ENCODE assay signal across 8 cellular contexts in the genomic region with DNA sequence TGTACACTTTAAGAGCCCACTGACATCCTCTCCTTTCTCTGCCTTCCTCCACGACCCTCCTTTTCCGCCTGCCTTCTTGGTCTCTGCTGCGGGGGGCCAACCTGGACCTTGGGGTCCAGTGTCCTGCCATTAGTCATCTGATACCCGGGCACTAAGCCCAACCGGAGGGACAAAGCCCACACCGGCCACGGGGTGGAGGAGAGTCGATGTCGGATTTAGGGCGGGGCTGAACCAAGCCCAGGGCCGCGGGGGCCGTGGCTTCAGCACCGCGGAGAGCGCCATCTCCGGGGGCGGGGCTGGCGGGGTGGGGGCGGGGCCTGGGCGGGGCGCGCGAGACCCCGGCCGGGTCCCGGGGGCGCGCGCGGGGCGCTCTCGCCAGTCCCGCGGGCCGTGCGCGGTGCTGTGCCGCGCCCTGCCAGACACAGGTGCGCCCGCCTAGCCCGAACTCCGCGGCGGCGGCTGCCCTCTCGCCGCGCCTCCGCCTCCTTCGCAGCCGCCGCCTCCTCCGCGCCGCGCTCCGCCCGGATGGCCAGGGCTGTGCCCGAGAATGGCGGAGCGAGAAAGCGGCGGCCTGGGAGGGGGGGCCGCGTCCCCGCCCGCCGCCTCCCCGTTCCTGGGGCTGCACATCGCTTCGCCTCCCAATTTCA. TPM values are rescaled to one million over a fixed set of nuclear protein-coding genes. Genes with fewer than 3 reads are reported as not detected.
DNase-seq lines count a peak whose midpoint lies in the region; ATAC-seq and TF ChIP-seq lines count a peak whose summit lies in the region.

A gene (plus strand): TSS at position 378 of the 647 bp plus-strand sequence. CDS start 170 bp downstream, at position 548.

- H3K4me1 Mint-ChIP-seq in activated T-cell treated with anti-CD3 and anti-CD28 coated beads, Interleukin-2, amount 50 U/mL, for 4 hours (ENCODE audit: low read depth): peaks cover 6% of the 10 kb centered on the region
- H3K4me1 Mint-ChIP-seq in nephron progenitor cell: peaks cover 7% of the 10 kb centered on the region

- no peaks in the 10 kb centered on the region for H3K27me3 Mint-ChIP-seq in activated T-cell treated with anti-CD3 and anti-CD28 coated beads, Interleukin-2, amount 50 U/mL, for 4 hours (ENCODE audit: low read depth)
- peaks cover 54% of the 10 kb centered on the region for H3K27me3 Mint-ChIP-seq in nephron progenitor cell (ENCODE audit: low read depth, poor library complexity)

- H3K9me3 Mint-ChIP-seq in activated T-cell treated with anti-CD3 and anti-CD28 coated beads, Interleukin-2, amount 50 U/mL, for 4 hours: no peaks in the 10 kb centered on the region
- H3K9me3 Mint-ChIP-seq in nephron progenitor cell: no peaks in the 10 kb centered on the region

- peak within 1 kb of the TSS in 2 of 4 experiments; percentile 17 to 45 for H3K4me3 ChIP-seq in fibroblast of lung (replicated peaks in 1 of 4; ENCODE audit: control extremely low read depth in 1 of 4, insufficient read depth in 1 of 4, low read depth in 3 of 4, low read length in 4 of 4)
- peak within 1 kb of the TSS; percentile 70 for H3K4me3 ChIP-seq in thoracic aorta

- peak; percentile 68 for DNase-seq in NCI-H1436 (lab: John Stamatoyannopoulos, UW)
- DNase-seq in NCI-H1436 treated with DMSO at 0.1 percent for 48 hours (lab: John Stamatoyannopoulos, UW): no peak
- peak; percentile 24 for DNase-seq in NOMO-1 treated with dmso at 0.1 percent for 144 hours (lab: John Stamatoyannopoulos, UW; ENCODE audit: unreplicated experiment)
- DNase-seq in activated T-cell treated with anti-CD3 and anti-CD28 coated beads, Interleukin-2, amount 50 U/mL, for 4 hours: peak; percentile 35
- peak in 1 of 2 donors; percentile 17 for DNase-seq in fibroblast of lung (ENCODE audit: low read depth in 2 of 2)
- peak; percentile 82 for DNase-seq in nephron progenitor cell
- DNase-seq in thoracic aorta (ENCODE audit: low spot score): no peak

- no peaks in the 10 kb centered on the region for H3K27me3 ChIP-seq in fibroblast of lung (ENCODE audit: control insufficient read depth, insufficient read depth, low read length)
- no peaks in the 10 kb centered on the region for H3K27me3 ChIP-seq in thoracic aorta (replicated peaks; ENCODE audit: insufficient read depth)

- H3K79me2 ChIP-seq in fibroblast of lung (ENCODE audit: control insufficient read depth, insufficient read depth, low read length): no peaks in the 10 kb centered on the region

- H3K4me3 Mint-ChIP-seq in activated T-cell treated with anti-CD3 and anti-CD28 coated beads, Interleukin-2, amount 50 U/mL, for 4 hours: peak within 1 kb of the TSS; percentile 74
- peak within 1 kb of the TSS; percentile 79 for H3K4me3 Mint-ChIP-seq in nephron progenitor cell

- H3K4me2 ChIP-seq in fibroblast of lung (ENCODE audit: extremely low read depth, insufficient read depth, low read length): peak within 1 kb of the TSS; percentile 54

- no peak within 1 kb of the TSS for H3K9ac ChIP-seq in fibroblast of lung (ENCODE audit: insufficient read depth, low read length)

- peaks cover 2% of the 10 kb centered on the region for H3K36me3 ChIP-seq in fibroblast of lung (ENCODE audit: control insufficient read depth, insufficient read depth, low read length)
- H3K36me3 ChIP-seq in thoracic aorta: peaks cover 20% of the 10 kb centered on the region

- H3K4me1 ChIP-seq in fibroblast of lung (ENCODE audit: control insufficient read depth, extremely low read depth, insufficient read depth, low read length) (no peaks in the 10 kb centered on the region), thoracic aorta (ENCODE audit: control insufficient read depth in 1 of 2, low read depth in 2 of 2) (peaks cover 6% of the 10 kb centered on the region in 2 donors)

- no peak for TF ChIP-seq CTCF in fibroblast of lung (conservative IDR thresholded peaks at IDR 0.05 in 1 of 2, IDR thresholded peaks at IDR 0.05 in 1 of 2; ENCODE audit: low read depth in 1 of 2, low read length in 2 of 2)
- TF ChIP-seq CTCF in nephron progenitor cell (IDR thresholded peaks at IDR 0.05): no peak
- TF ChIP-seq CTCF in thoracic aorta (IDR thresholded peaks at IDR 0.05): no peak

- no peak within 1 kb of the TSS for H2AFZ ChIP-seq in fibroblast of lung (ENCODE audit: low read length)

- H3K27ac ChIP-seq in fibroblast of lung (ENCODE audit: insufficient read depth, low read length) (no peak within 1 kb of the TSS), thoracic aorta (no peak within 1 kb of the TSS)

- no peak within 1 kb of the TSS for H3K27ac Mint-ChIP-seq in nephron progenitor cell

- ATAC-seq in HG03342 (IDR thresholded peaks at IDR 0.05; ENCODE audit: unreplicated experiment) (peak; percentile 61), thoracic aorta (ENCODE audit: insufficient number of reproducible peaks, low FRiP score, low read depth) (peak; percentile 16)
- peak; percentile 84 to 85 for ATAC-seq in activated T-cell treated with anti-CD3 and anti-CD28 coated beads, Interleukin-2, amount 50 U/mL, for 4 hours

- H3K9me3 ChIP-seq in fibroblast of lung (ENCODE audit: control insufficient read depth, insufficient read depth, low read depth, low read length): no peaks in the 10 kb centered on the region
- no peaks in the 10 kb centered on the region for H3K9me3 ChIP-seq in thoracic aorta

- peaks cover 3% of the 10 kb centered on the region for H4K20me1 ChIP-seq in fibroblast of lung (ENCODE audit: control insufficient read depth, extremely low read depth, insufficient read depth, low read length)

- H3K36me3 Mint-ChIP-seq in activated T-cell treated with anti-CD3 and anti-CD28 coated beads, Interleukin-2, amount 50 U/mL, for 4 hours (ENCODE audit: insufficient read depth): peaks cover 7% of the 10 kb centered on the region
- peaks cover 3% of the 10 kb centered on the region for H3K36me3 Mint-ChIP-seq in nephron progenitor cell (ENCODE audit: low read depth)

RNA-seq across cellular contexts. Expression of the gene that starts here (rescaled TPM):
- 1 to 10 TPM in 1 of 3 donors, under 1 TPM in 2; 0.71 to 1.4 (median 0.87) TPM for total RNA-seq in activated T-cell treated with anti-CD3 and anti-CD28 coated beads, Interleukin-2, amount 50 U/mL, for 4 hours
- total RNA-seq in fibroblast of lung (6.6 and 7.4 TPM in 2 replicates), thoracic aorta (10 to 100 TPM in 1 of 2 donors, 1 to 10 TPM in 1; 9.5 to 10.4 TPM)
- 3.8 and 5.7 TPM in 2 replicates for polyA plus RNA-seq in fibroblast of lung
- 7.5 and 11.3 TPM in 2 replicates for polyA plus RNA-seq in fibroblast of lung (2012)
- polyA minus RNA-seq in fibroblast of lung (ENCODE audit: low replicate concordance): 13.4 and 17.1 TPM in 2 replicates

Comparison
In these comparisons a context has a peak if more than half of its experiments do, and no peak if none do; other contexts are left out.
1. DNase-seq: peak in NCI-H1436 (single experiment), NOMO-1 treated with dmso at 0.1 percent for 144 hours (single experiment), activated T-cell treated with anti-CD3 and anti-CD28 coated beads, Interleukin-2, amount 50 U/mL, for 4 hours (single experiment) and nephron progenitor cell (single experiment); none in NCI-H1436 treated with DMSO at 0.1 percent for 48 hours (single experiment) and thoracic aorta (single experiment).
2. ATAC-seq: peak in every context shown above with its lines; median percentile 84 in activated T-cell treated with anti-CD3 and anti-CD28 coated beads, Interleukin-2, amount 50 U/mL, for 4 hours; 61 in HG03342; 16 in thoracic aorta.